ENCODE assay signal across 14 cellular contexts in genomic region chr1:25447547-25447946, GRCh38. TPM values are rescaled to one million over a fixed set of nuclear protein-coding genes. Genes with fewer than 3 reads are reported as not detected.
DNase-seq lines count a peak whose midpoint lies in the region; ATAC-seq, FAIRE-seq and TF ChIP-seq lines count a peak whose summit lies in the region.
"Had no signal": no experiment of that assay in that cellular context is flagged by ENCODE, and none has a peak within 500 bp of the region (broad histone marks: within the 10 kb centered on the region; RNA-seq: fewer than 3 reads in every experiment).

No MANE protein-coding gene starts in this region.

- SMC1A ChIA-PET in GM12878 (lab: Charles Lee; ENCODE audit: uncharacterized antibody, unreplicated experiment) = interaction anchor here (0.7 to 6.3 kb wide), 9 partner anchors 9 to 228 kb away, joined by 3 to 52 read pairs (median 5); no protein-coding TSS in a partner anchor

- peak; percentile 70 to 93 for TF ChIP-seq EP300 in GM12878 (IDR thresholded peaks at IDR 0.05; ENCODE audit: borderline replicate concordance in 1 of 2, control insufficient read depth in 1 of 2, low read depth in 2 of 2, low read length in 2 of 2)

- H3K9me3 ChIP-seq in GM12878 (replicated peaks; ENCODE audit: control insufficient read depth, insufficient read depth, low read length) = no peaks in the 10 kb centered on the region; the same call in 2 of the 3 replicates
- no peaks in the 10 kb centered on the region for H3K9me3 ChIP-seq in left lung

- no TSS peak for BruUV-seq in GM12878 (replicated peaks; lab: Mats Ljungman, UMichigan)

- H3K9ac ChIP-seq in GM12878 (ENCODE audit: control insufficient read depth, insufficient read depth, low read length) = no peak overlapping the region; the same call in 1 of the 2 replicates

- in situ Hi-C loops in GM12878 (cut with MboI) = no loop called here

- TF ChIP-seq RAD21 in GM12878 (IDR thresholded peaks at IDR 0.05; ENCODE audit: insufficient read depth, low read depth, low read length) = no peak

- H3K27me3 ChIP-seq in GM12878 (replicated peaks in 1 of 2; ENCODE audit: control insufficient read depth in 2 of 2, insufficient read depth in 2 of 2, low read length in 1 of 2) (no peaks in the 10 kb centered on the region), left lung (no peaks in the 10 kb centered on the region)

- RAD21 ChIA-PET in GM12878 (lab: Charles Lee; ENCODE audit: unreplicated experiment) = interaction anchor here (1.0 to 7.6 kb wide), 5 partner anchors 14 to 29 kb away, joined by 4 to 67 read pairs (median 5); partner anchors contain the start of gene MACO1

- POLR2A ChIA-PET in GM12878 (lab: Charles Lee) = interaction anchor here (0.7 to 4.8 kb wide), 9 partner anchors 11 to 73 kb away, joined by 3 to 54 read pairs (median 3); no protein-coding TSS in a partner anchor

- H3K4me1 ChIP-seq in GM12878 (ENCODE audit: control insufficient read depth, insufficient read depth, low read length) (peaks cover 37% of the 10 kb centered on the region), left lung (peaks cover 0 to 5% of the 10 kb centered on the region in 2 donors)

- H3K4me2 ChIP-seq in GM12878 (ENCODE audit: control insufficient read depth, insufficient read depth) = peak overlapping the region; percentile 31

- H3K4me3 ChIP-seq in GM12878 (no peak overlapping the region), left lung (no peak overlapping the region)

- FAIRE-seq in GM12878 (lab: Jason Lieb, UNC) = peak; percentile 89
- FAIRE-seq: bronchial epithelial cell, endometrium, RCC 7860 had no signal

- DNase-seq in GM19238 (ENCODE audit: insufficient read length, low spot score) = peak; percentile 23
- peak; percentile 79 for DNase-seq in GM12878 (ENCODE audit: low read depth, low spot score)
- no peak for DNase-seq in left lung
- DNase-seq in posterior cingulate gyrus = no peak
- DNase-seq in stimulated activated CD4-positive, alpha-beta T cell treated with anti-CD3 and anti-CD28 coated beads, Interleukin-4, amount 100 ng/mL, for 1 hour = no peak
- DNase-seq: NCI-H2171 treated with DMSO at 0.1 percent for 48 hours, T1000 had no signal

- H4K20me1 ChIP-seq in GM12878 (ENCODE audit: control insufficient read depth, insufficient read depth) = no peaks in the 10 kb centered on the region

- intact Hi-C loops in GM12878 (cut with micrococcal nuclease; ENCODE audit: unreplicated experiment) (no loop called here), left lung (cut with DNase I) (no loop called here), posterior cingulate gyrus (cut with DNase I) (no loop called here)

- no peak for TF ChIP-seq CTCF in GM12878 (IDR thresholded peaks at IDR 0.05 in 2 of 3, conservative IDR thresholded peaks at IDR 0.05 in 1 of 3; ENCODE audit: control insufficient read depth in 2 of 3, extremely low read depth in 1 of 3, insufficient read depth in 1 of 3, low read depth in 3 of 3, low read length in 3 of 3)
- TF ChIP-seq CTCF in left lung (IDR thresholded peaks at IDR 0.05) = no peak

- no peak overlapping the region; the same call in 1 of the 2 replicates for H2AFZ ChIP-seq in GM12878 (ENCODE audit: control insufficient read depth, low read depth, low read length)

- no peak for TF ChIP-seq POLR2A in GM12878 (IDR thresholded peaks at IDR 0.05; ENCODE audit: low read depth, low read length)

- H3K36me3 ChIP-seq in GM12878 (ENCODE audit: control insufficient read depth in 2 of 2, insufficient read depth in 2 of 2, low read length in 1 of 2) (peaks cover 0 to 4% of the 10 kb centered on the region in 2 experiments; a peak in 2 of 4 replicates), left lung (peaks cover 0 to 26% of the 10 kb centered on the region in 2 donors)

- peak overlapping the region; percentile 62; the same call in 1 of the 2 replicates for H3K27ac ChIP-seq in GM12878 (ENCODE audit: control insufficient read depth, insufficient read depth)
- no peak overlapping the region for H3K27ac ChIP-seq in left lung

- H3K79me2 ChIP-seq in GM12878 (ENCODE audit: control insufficient read depth, insufficient read depth, low read length) = peaks cover 7% of the 10 kb centered on the region

- ATAC-seq in GM18498 (IDR thresholded peaks at IDR 0.05; ENCODE audit: unreplicated experiment) (peak; percentile 72), HG03108 (IDR thresholded peaks at IDR 0.05; ENCODE audit: unreplicated experiment) (peak; percentile 59), GM12878 (peak; percentile 94), left lung (no peak)
- ATAC-seq: left lobe of liver, sciatic nerve had no signal

- CTCF ChIA-PET in GM12878 (lab: Yijun Ruan, JAX) = interaction anchor here (0.7 to 5.7 kb wide), 5 partner anchors 12 to 73 kb away, joined by 3 to 37 read pairs (median 4); no protein-coding TSS in a partner anchor

TF ChIP-seq in GM12878, 131 proteins besides CTCF, POLR2A, EP300 and RAD21 (continues in another document):
- TF ChIP-seq CREB1 (IDR thresholded peaks at IDR 0.05; ENCODE audit: low read depth) (peak; percentile 32; the same call in 1 of the 2 replicates), SMARCA5 (IDR thresholded peaks at IDR 0.05) (no peak), CHD1 (IDR thresholded peaks at IDR 0.05; ENCODE audit: low read depth, low read length) (no peak)
- TF ChIP-seq, protein P1, sequence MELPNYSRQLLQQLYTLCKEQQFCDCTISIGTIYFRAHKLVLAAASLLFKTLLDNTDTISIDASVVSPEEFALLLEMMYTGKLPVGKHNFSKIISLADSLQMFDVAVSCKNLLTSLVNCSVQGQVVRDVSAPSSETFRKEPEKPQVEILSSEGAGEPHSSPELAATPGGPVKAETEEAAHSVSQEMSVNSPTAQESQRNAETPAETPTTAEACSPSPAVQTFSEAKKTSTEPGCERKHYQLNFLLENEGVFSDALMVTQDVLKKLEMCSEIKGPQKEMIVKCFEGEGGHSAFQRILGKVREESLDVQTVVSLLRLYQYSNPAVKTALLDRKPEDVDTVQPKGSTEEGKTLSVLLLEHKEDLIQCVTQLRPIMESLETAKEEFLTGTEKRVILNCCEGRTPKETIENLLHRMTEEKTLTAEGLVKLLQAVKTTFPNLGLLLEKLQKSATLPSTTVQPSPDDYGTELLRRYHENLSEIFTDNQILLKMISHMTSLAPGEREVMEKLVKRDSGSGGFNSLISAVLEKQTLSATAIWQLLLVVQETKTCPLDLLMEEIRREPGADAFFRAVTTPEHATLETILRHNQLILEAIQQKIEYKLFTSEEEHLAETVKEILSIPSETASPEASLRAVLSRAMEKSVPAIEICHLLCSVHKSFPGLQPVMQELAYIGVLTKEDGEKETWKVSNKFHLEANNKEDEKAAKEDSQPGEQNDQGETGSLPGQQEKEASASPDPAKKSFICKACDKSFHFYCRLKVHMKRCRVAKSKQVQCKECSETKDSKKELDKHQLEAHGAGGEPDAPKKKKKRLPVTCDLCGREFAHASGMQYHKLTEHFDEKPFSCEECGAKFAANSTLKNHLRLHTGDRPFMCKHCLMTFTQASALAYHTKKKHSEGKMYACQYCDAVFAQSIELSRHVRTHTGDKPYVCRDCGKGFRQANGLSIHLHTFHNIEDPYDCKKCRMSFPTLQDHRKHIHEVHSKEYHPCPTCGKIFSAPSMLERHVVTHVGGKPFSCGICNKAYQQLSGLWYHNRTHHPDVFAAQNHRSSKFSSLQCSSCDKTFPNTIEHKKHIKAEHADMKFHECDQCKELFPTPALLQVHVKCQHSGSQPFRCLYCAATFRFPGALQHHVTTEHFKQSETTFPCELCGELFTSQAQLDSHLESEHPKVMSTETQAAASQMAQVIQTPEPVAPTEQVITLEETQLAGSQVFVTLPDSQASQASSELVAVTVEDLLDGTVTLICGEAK (IDR thresholded peaks at IDR 0.05; ENCODE audit: borderline replicate concordance) = no peak

RNA-seq across cellular contexts. Expression of gene MACO1, which starts 16.9 kb away (rescaled TPM):
- total RNA-seq in GM12878 (2013; cell fraction: nucleolus; rRNA removed) = 15.8 and 15.9 TPM in 2 replicates
- total RNA-seq in GM12878 (2014; rRNA removed) (11.8 and 12.8 TPM in 2 replicates), GM12878 (2014; rRNA removed; fragmentation: Illumina TruSeq; extraction: Trizol) (15.6 and 16.0 TPM in 2 replicates), GM12878 (2021) (14.8 TPM in 2 replicates), left lung (10 to 100 TPM; 18.8 to 20.2 TPM)
- 7.9 TPM for polyA plus RNA-seq in GM12878 (2011; ENCODE audit: low read depth)
- polyA plus RNA-seq in GM12878 (2011; rRNA removed) (19.8 and 23.0 TPM in 2 replicates), GM12878 (2014; fragmentation: Illumina TruSeq; extraction: Trizol) (14.6 and 20.8 TPM in 2 replicates), GM12878 (2014; fragmentation: Nextera tagmentation; extraction: Ambion mirVana) (1 to 10 TPM; 3.2 to 4.2 TPM), GM12878 (2014; rRNA removed) (8.4 and 8.8 TPM in 2 replicates), GM12878 (2016; fragmentation: Nextera tagmentation; extraction: Ambion mirVana) (1 to 10 TPM; 8.1 to 8.4 TPM)
- 10.3 and 10.7 TPM in 2 replicates for polyA plus RNA-seq in GM12878 (2011; cell fraction: cytosol; rRNA removed)
- polyA plus RNA-seq in GM12878 (2011; cell fraction: nucleus; rRNA removed) = 9.7 and 13.5 TPM in 2 replicates
- 9.4 and 11.5 TPM in 2 replicates for polyA plus RNA-seq in GM12878 (2012)
- polyA minus RNA-seq in GM12878 (2011; rRNA and poly(A)+ RNA removed) = 10.9 and 12.6 TPM in 2 replicates
- 6.0 and 7.1 TPM in 2 replicates for polyA minus RNA-seq in GM12878 (2011; cell fraction: cytosol; rRNA and poly(A)+ RNA removed)
- 4.0 and 5.2 TPM in 2 replicates for polyA minus RNA-seq in GM12878 (2011; cell fraction: nucleus; rRNA and poly(A)+ RNA removed)

RNA-seq across cellular contexts. Expression of gene RHCE, which starts 26.9 kb away (rescaled TPM):
- 0.48 and 1.2 TPM in 2 replicates for total RNA-seq in GM12878 (2013; cell fraction: nucleolus; rRNA removed)
- total RNA-seq in GM12878 (2014; rRNA removed) (0.28 and 0.44 TPM in 2 replicates), GM12878 (2014; rRNA removed; fragmentation: Illumina TruSeq; extraction: Trizol) (0.27 TPM in 1 of 2 replicates, not detected in the other), GM12878 (2021) (0.18 TPM in 1 of 2 replicates, not detected in the other), left lung (under 1 TPM in 1 of 2 donors, not detected in 1; 0.64 TPM)
- polyA plus RNA-seq in GM12878 (2011; ENCODE audit: low read depth) = 0.35 TPM
- polyA plus RNA-seq in GM12878 (2011; rRNA removed) (0.41 and 0.42 TPM in 2 replicates), GM12878 (2014; fragmentation: Illumina TruSeq; extraction: Trizol) (0.12 and 1.1 TPM in 2 replicates), GM12878 (2014; fragmentation: Nextera tagmentation; extraction: Ambion mirVana) (under 1 TPM in 1 of 2 experiments, not detected in 1; 0.07 TPM), GM12878 (2014; rRNA removed) (0.06 and 0.10 TPM in 2 replicates), GM12878 (2016; fragmentation: Nextera tagmentation; extraction: Ambion mirVana) (under 1 TPM in 1 of 2 experiments, not detected in 1; 0.33 TPM)
- 0.65 and 0.69 TPM in 2 replicates for polyA plus RNA-seq in GM12878 (2011; cell fraction: cytosol; rRNA removed)
- polyA plus RNA-seq in GM12878 (2011; cell fraction: nucleus; rRNA removed) = 0.79 and 0.82 TPM in 2 replicates
- polyA plus RNA-seq in GM12878 (2012) = 0.30 and 0.48 TPM in 2 replicates
- polyA minus RNA-seq in GM12878 (2011; rRNA and poly(A)+ RNA removed) = 0.37 and 1.0 TPM in 2 replicates
- not detected in 2 replicates for polyA minus RNA-seq in GM12878 (2011; cell fraction: cytosol; rRNA and poly(A)+ RNA removed)
- 0.29 and 0.73 TPM in 2 replicates for polyA minus RNA-seq in GM12878 (2011; cell fraction: nucleus; rRNA and poly(A)+ RNA removed)

Comparison
In these comparisons a context has a peak if more than half of its experiments do, and no peak if none do; other contexts are left out.
1. DNase-seq: peak in GM19238 (single experiment) and GM12878 (single experiment); none in left lung (0 of 2), posterior cingulate gyrus (0 of 10) and stimulated activated CD4-positive, alpha-beta T cell treated with anti-CD3 and anti-CD28 coated beads, Interleukin-4, amount 100 ng/mL, for 1 hour (single experiment).